Comparison of ENCODE assay signal across 7 cellular contexts in genomic region chr11:33687733-33688479, GRCh38. TPM values are rescaled to one million over a fixed set of nuclear protein-coding genes. Genes with fewer than 3 reads are reported as not detected.
DNase-seq lines count a peak whose midpoint lies in the region; ATAC-seq and TF ChIP-seq lines count a peak whose summit lies in the region.

No MANE protein-coding gene starts in this region.

- DNase-seq in HFF-Myc (ENCODE audit: extremely low read depth, low read depth): peak; percentile 60
- DNase-seq in NCI-H226: peak; percentile 39
- DNase-seq in body of pancreas: peak; percentile 52 to 64 (median 56)
- peak; percentile 86 for DNase-seq in left kidney (ENCODE audit: low read depth, low spot score)

- H3K4me3 ChIP-seq in DOHH2 (ENCODE audit: low read length): no peak overlapping the region
- H3K4me3 ChIP-seq in HFF-Myc (replicated peaks; ENCODE audit: low read depth, low read length): no peak overlapping the region
- H3K4me3 ChIP-seq in body of pancreas: no peak overlapping the region

- H3K4me2 ChIP-seq in DOHH2 (ENCODE audit: low read length): no peak overlapping the region

- H3K4me1 ChIP-seq in DOHH2 (ENCODE audit: control insufficient read depth, low read length): no peaks in the 10 kb centered on the region
- H3K4me1 ChIP-seq in body of pancreas: peaks cover 35% of the 10 kb centered on the region

- TF ChIP-seq CTCF in DOHH2 (IDR thresholded peaks at IDR 0.05; ENCODE audit: low read depth, low read length, poor library complexity, severe bottlenecking): peak; percentile 87
- peak; percentile 69 for TF ChIP-seq CTCF in HFF-Myc (IDR thresholded peaks at IDR 0.05; ENCODE audit: low read depth, low read length, missing control alignments)
- TF ChIP-seq CTCF in body of pancreas (IDR thresholded peaks at IDR 0.05): peak; percentile 30 to 71 (median 62)

- no peaks in the 10 kb centered on the region for H3K9me3 ChIP-seq in DOHH2 (ENCODE audit: control insufficient read depth, insufficient read depth, low read length)
- no peaks in the 10 kb centered on the region for H3K9me3 ChIP-seq in body of pancreas

- no peaks in the 10 kb centered on the region for H4K20me1 ChIP-seq in DOHH2 (ENCODE audit: control insufficient read depth, insufficient read depth, low read depth, low read length)

- no peaks in the 10 kb centered on the region for H3F3A ChIP-seq in DOHH2 (ENCODE audit: control insufficient read depth, insufficient read depth)

- intact Hi-C loops in body of pancreas (cut with DNase I): loop anchor here (5.0 to 10.0 kb wide), 2 partner anchors 146 to 323 kb away; no protein-coding TSS in a partner anchor

- ATAC-seq in body of pancreas (no peak), GM21528 (IDR thresholded peaks at IDR 0.05; ENCODE audit: low FRiP score, unreplicated experiment) (no peak), HG03460 (IDR thresholded peaks at IDR 0.05; ENCODE audit: unreplicated experiment) (no peak)

- WGBS in body of pancreas, 2 donors: 57 to 65% methylated on average over 2 of the region's 2 CpGs

- H3K9me2 ChIP-seq in DOHH2 (replicated peaks; ENCODE audit: control insufficient read depth, low read length): no peaks in the 10 kb centered on the region

- H3K27ac ChIP-seq in DOHH2 (ENCODE audit: low read depth, low read length) (no peak overlapping the region), body of pancreas (no peak overlapping the region)

- H3K27me3 ChIP-seq in DOHH2 (ENCODE audit: control insufficient read depth, low read length): no peaks in the 10 kb centered on the region
- H3K27me3 ChIP-seq in body of pancreas: no peaks in the 10 kb centered on the region

- H3K79me2 ChIP-seq in DOHH2 (ENCODE audit: control insufficient read depth, low read length): no peaks in the 10 kb centered on the region

- no peak for TF ChIP-seq POLR2A in body of pancreas (IDR thresholded peaks at IDR 0.05)

- H3K36me3 ChIP-seq in DOHH2 (ENCODE audit: control insufficient read depth, low read length) (no peaks in the 10 kb centered on the region), body of pancreas (replicated peaks in 1 of 2; ENCODE audit: insufficient read depth in 1 of 2, low read depth in 2 of 2) (no peaks in the 10 kb centered on the region)

RNA-seq across cellular contexts. Expression of gene C11orf91, which starts 12.7 kb away (rescaled TPM):
- total RNA-seq in body of pancreas: not detected

RNA-seq across cellular contexts. Expression of gene CD59, which starts 48.3 kb away (rescaled TPM):
- total RNA-seq in body of pancreas: 100 to 1,000 TPM in 1 of 2 donors, 10 to 100 TPM in 1; 68.2 to 194 TPM
